In the genomic region with DNA sequence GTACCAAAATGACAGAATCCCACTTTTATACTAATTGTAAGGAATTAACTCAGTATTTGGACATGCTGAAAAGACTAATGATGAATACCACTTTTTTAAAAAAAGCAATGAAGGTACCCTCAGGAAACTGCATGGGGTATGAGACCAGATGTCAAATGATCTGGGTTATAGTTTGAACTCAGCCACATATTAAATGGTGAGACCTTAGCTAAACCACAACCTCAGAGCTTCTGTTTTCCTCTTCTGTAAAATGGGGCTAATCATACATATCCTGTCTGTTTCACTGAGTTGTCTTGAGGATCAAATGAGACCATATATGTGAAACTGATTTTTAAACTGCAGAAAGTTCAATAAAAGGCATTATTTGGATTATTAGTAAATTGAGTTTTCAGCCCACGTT, we compare ENCODE assay signal across 23 cellular contexts.
"Had no signal": no experiment of that assay in that cellular context is flagged by ENCODE, and none has a peak within 500 bp of the region (broad histone marks: within the 10 kb centered on the region; RNA-seq: fewer than 3 reads in every experiment).

No MANE protein-coding gene starts in this region.

- H3K4me3 Mint-ChIP-seq: T-cell had no signal

- H3K27ac Mint-ChIP-seq: T-cell had no signal

- H3K9me3 ChIP-seq: SK-N-SH had no signal

- H3K27me3 Mint-ChIP-seq: T-cell had no signal

- DNase-seq: Kasumi-1; KG1; MV-4-11; NCI-H1048; NCI-H1105; NCI-H1417; NCI-H1436 treated with DMSO at 0.1 percent for 48 hours; NCI-H1694; NCI-H187 treated with DMSO at 0.1 percent for 48 hours; NCI-H2029 treated with DMSO at 0.1 percent for 48 hours; NCI-H2107; NCI-H2227 treated with DMSO at 0.1 percent for 48 hours; NCI-H524; NCI-H526 treated with DMSO at 0.1 percent for 48 hours; NCI-H748 treated with DMSO at 0.1 percent for 48 hours; NK-92 treated with Interleukin-12 subunit alpha and Interleukin-12 subunit beta, amount 100 ng/mL, for 24 hours; PC-3; SHP77; SK-N-SH; SW 1271; T-cell had no signal

- ATAC-seq: Panc1, PC-3, T-cell had no signal

- H3K27ac ChIP-seq: RWPE1 had no signal

- H3K9ac ChIP-seq: SK-N-SH had no signal

- H3K9me3 Mint-ChIP-seq: T-cell had no signal

- H3K4me2 ChIP-seq: SK-N-SH had no signal
